ENCODE assay signal across 25 cellular contexts in the genomic region with DNA sequence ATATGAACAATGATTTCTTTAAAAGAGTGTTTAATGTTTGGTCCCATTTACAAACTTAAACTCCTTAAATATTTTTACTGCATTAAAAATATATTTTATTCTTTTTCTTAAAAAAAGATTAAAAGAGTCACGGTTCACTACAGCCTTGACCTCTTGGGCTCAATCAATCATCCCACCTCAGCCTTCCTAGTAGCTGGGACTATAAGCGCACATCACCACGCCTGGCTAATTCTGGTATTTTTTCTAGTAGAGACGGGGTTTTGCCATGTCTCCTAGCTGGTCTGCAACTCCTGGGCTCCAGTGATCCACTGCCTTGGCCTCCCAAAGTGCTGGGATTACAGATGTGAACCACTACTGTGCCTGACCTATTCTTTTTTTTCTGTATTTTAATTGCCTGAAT.
DNase-seq lines count a peak whose midpoint lies in the region; ATAC-seq and TF ChIP-seq lines count a peak whose summit lies in the region.
"Had no signal": no experiment of that assay in that cellular context is flagged by ENCODE, and none has a peak within 500 bp of the region (broad histone marks: within the 10 kb centered on the region; RNA-seq: fewer than 3 reads in every experiment).

No MANE protein-coding gene starts in this region.

- peak overlapping the region; percentile 41 for H3K27ac Mint-ChIP-seq in CD8-positive, alpha-beta T cell
- H3K27ac Mint-ChIP-seq in T-helper 17 cell (peak overlapping the region; percentile 67), memory B cell (peak overlapping the region; percentile 67)
- H3K27ac Mint-ChIP-seq: activated CD8-positive, alpha-beta memory T cell treated with anti-CD3 and anti-CD28 coated beads, Interleukin-2, amount 10 ng/mL, durations not matched to agents 7 days and 5 days; activated T-helper 2 cell treated with anti-CD3 and anti-CD28 coated beads, Interferon-gamma antibody, Interleukin-2, Interleukin-4, amounts not matched to agents 10 μg/mL and 5 μg/mL and 100 μg/mL, durations not matched to agents 14 hours and 24 hours and 36 hours had no signal

- H3K4me1 ChIP-seq in CD8-positive, alpha-beta T cell (ENCODE audit: insufficient read depth, low read length) = peaks cover 7% of the 10 kb centered on the region
- H3K4me1 ChIP-seq in mucosa of descending colon (ENCODE audit: low read depth) = no peaks in the 10 kb centered on the region

- H3K36me3 Mint-ChIP-seq in CD8-positive, alpha-beta T cell = peaks cover 47% of the 10 kb centered on the region
- H3K36me3 Mint-ChIP-seq in T-helper 17 cell (ENCODE audit: low read depth) (peaks cover 5% of the 10 kb centered on the region), memory B cell (peaks cover 14% of the 10 kb centered on the region)

- no peak for DNase-seq in CD8-positive, alpha-beta T cell
- DNase-seq in T-helper 17 cell (no peak), memory B cell (ENCODE audit: low spot score in 2 of 2) (no peak), mucosa of gallbladder (ENCODE audit: low spot score) (no peak), sciatic nerve (ENCODE audit: low spot score) (no peak), mucosa of descending colon (no peak)
- DNase-seq: activated CD4-positive, alpha-beta T cell treated with anti-CD3 and anti-CD28 coated beads for 48 hours; activated CD8-positive, alpha-beta memory T cell treated with anti-CD3 and anti-CD28 coated beads, Interleukin-2, amount 10 ng/mL, durations not matched to agents 7 days and 5 days; body of pancreas; COR-L47; effector CD4-positive, alpha-beta T cell; hypothalamus; lower lobe of right lung; NCI-H1105 treated with DMSO at 0.1 percent for 48 hours; NCI-H2029 treated with DMSO at 0.1 percent for 48 hours; NCI-H82; SHP77 treated with DMSO at 0.1 percent for 48 hours; stimulated activated CD4-positive, alpha-beta T cell treated with anti-CD3 and anti-CD28 coated beads, Interleukin-4, amount 100 ng/mL, for 24 hours; stimulated activated naive CD8-positive, alpha-beta T cell treated with anti-CD3 and anti-CD28 coated beads, Interleukin-15, amount 100 ng/mL, for 72 hours; T-helper 1 cell; tibial artery had no signal

- no peaks in the 10 kb centered on the region for H3K9me3 ChIP-seq in CD8-positive, alpha-beta T cell (ENCODE audit: low read length)
- H3K9me3 ChIP-seq in T-helper 17 cell (ENCODE audit: control insufficient read depth, low read length, poor library complexity, severe bottlenecking) (no peaks in the 10 kb centered on the region), mucosa of descending colon (no peaks in the 10 kb centered on the region)
- H3K9me3 ChIP-seq: body of pancreas, lower lobe of right lung, right atrium auricular region, tibial artery had no signal

- CTCF ChIA-PET in CD8-positive, alpha-beta T cell (lab: Charles Lee) = interaction anchor here (2.2 kb wide), 1 partner anchor 146 kb away, joined by 14 read pairs; no protein-coding TSS in a partner anchor

- intact Hi-C loops in CD8-positive, alpha-beta T cell (cut with DNase I, micrococcal nuclease) = loop anchor here (5.0 to 10.0 kb wide), 3 partner anchors 55 to 437 kb away; a partner anchor contains a TSS
- intact Hi-C loops in sciatic nerve (cut with DNase I) (loop anchor here (2.0 kb wide), 1 partner anchor 235 kb away; a partner anchor contains a TSS), mucosa of descending colon (cut with DNase I, micrococcal nuclease) (loop anchor here (5.0 to 10.0 kb wide), 3 partner anchors 145 to 237 kb away; a partner anchor contains a TSS)

- no peak for TF ChIP-seq CTCF in CD8-positive, alpha-beta T cell (IDR thresholded peaks at IDR 0.05)
- TF ChIP-seq CTCF in mucosa of descending colon (IDR thresholded peaks at IDR 0.05) = no peak

- H3K9me3 Mint-ChIP-seq in CD8-positive, alpha-beta T cell = no peaks in the 10 kb centered on the region
- no peaks in the 10 kb centered on the region for H3K9me3 Mint-ChIP-seq in memory B cell
- H3K9me3 Mint-ChIP-seq: activated T-helper 2 cell treated with anti-CD3 and anti-CD28 coated beads, Interferon-gamma antibody, Interleukin-2, Interleukin-4, amounts not matched to agents 10 μg/mL and 5 μg/mL and 100 μg/mL, durations not matched to agents 14 hours and 24 hours and 36 hours; stimulated activated naive CD8-positive, alpha-beta T cell treated with anti-CD3 and anti-CD28 coated beads, Interleukin-15, amount 100 ng/mL, for 72 hours had no signal

- H3K4me3 Mint-ChIP-seq in CD8-positive, alpha-beta T cell = no peak overlapping the region
- H3K4me3 Mint-ChIP-seq in T-helper 17 cell (no peak overlapping the region), memory B cell (no peak overlapping the region)
- H3K4me3 Mint-ChIP-seq: activated CD8-positive, alpha-beta memory T cell treated with anti-CD3 and anti-CD28 coated beads, Interleukin-2, amount 10 ng/mL, durations not matched to agents 7 days and 5 days; stimulated activated naive CD8-positive, alpha-beta T cell treated with anti-CD3 and anti-CD28 coated beads, Interleukin-15, amount 100 ng/mL, for 72 hours had no signal

- H3K27me3 Mint-ChIP-seq in CD8-positive, alpha-beta T cell (ENCODE audit: low read depth) = no peaks in the 10 kb centered on the region
- H3K27me3 Mint-ChIP-seq in T-helper 17 cell (no peaks in the 10 kb centered on the region), memory B cell (no peaks in the 10 kb centered on the region)
- H3K27me3 Mint-ChIP-seq: activated CD8-positive, alpha-beta memory T cell treated with anti-CD3 and anti-CD28 coated beads, Interleukin-2, amount 10 ng/mL, durations not matched to agents 7 days and 5 days; stimulated activated naive CD8-positive, alpha-beta T cell treated with anti-CD3 and anti-CD28 coated beads, Interleukin-15, amount 100 ng/mL, for 72 hours had no signal

- POLR2A ChIA-PET in CD8-positive, alpha-beta T cell (lab: Charles Lee) = interaction anchor here (2.1 kb wide), 1 partner anchor 234 kb away, joined by 6 read pairs; no protein-coding TSS in a partner anchor

- H3K27ac ChIP-seq in CD8-positive, alpha-beta T cell (ENCODE audit: low read depth, low read length) = no peak overlapping the region
- H3K27ac ChIP-seq: body of pancreas, lower lobe of right lung, right atrium auricular region had no signal

- H3K36me3 ChIP-seq in CD8-positive, alpha-beta T cell (ENCODE audit: insufficient read depth, low read length) = peaks cover 15% of the 10 kb centered on the region
- no peaks in the 10 kb centered on the region for H3K36me3 ChIP-seq in mucosa of descending colon (ENCODE audit: low read depth)

- no peak for ATAC-seq in CD8-positive, alpha-beta T cell
- ATAC-seq in GM18868 (IDR thresholded peaks at IDR 0.05; ENCODE audit: unreplicated experiment) (peak; percentile 37), T-helper 17 cell (no peak), memory B cell (ENCODE audit: low read depth) (peak; percentile 62), GM21447 (IDR thresholded peaks at IDR 0.05; ENCODE audit: unreplicated experiment) (no peak), sciatic nerve (no peak), mucosa of descending colon (no peak)
- ATAC-seq: activated CD8-positive, alpha-beta memory T cell treated with anti-CD3 and anti-CD28 coated beads, Interleukin-2, amount 10 ng/mL, durations not matched to agents 7 days and 5 days; body of pancreas; lower lobe of right lung; stimulated activated naive CD8-positive, alpha-beta T cell treated with anti-CD3 and anti-CD28 coated beads, Interleukin-15, amount 100 ng/mL, for 72 hours had no signal

- no peak overlapping the region for H3K4me3 ChIP-seq in CD8-positive, alpha-beta T cell (ENCODE audit: low read depth, low read length)
- no peak overlapping the region for H3K4me3 ChIP-seq in mucosa of descending colon
- H3K4me3 ChIP-seq: body of pancreas, lower lobe of right lung, right atrium auricular region, tibial artery had no signal

- no peaks in the 10 kb centered on the region for H3K27me3 ChIP-seq in CD8-positive, alpha-beta T cell (ENCODE audit: insufficient read depth, low read length)
- H3K27me3 ChIP-seq: body of pancreas, right atrium auricular region, tibial artery had no signal

- peaks cover 34% of the 10 kb centered on the region for H3K4me1 Mint-ChIP-seq in CD8-positive, alpha-beta T cell (ENCODE audit: low read depth)
- peaks cover 27% of the 10 kb centered on the region for H3K4me1 Mint-ChIP-seq in T-helper 17 cell
- peaks cover 32% of the 10 kb centered on the region for H3K4me1 Mint-ChIP-seq in memory B cell

Comparison
In these comparisons a context has a peak if more than half of its experiments do, and no peak if none do; other contexts are left out.
1. ATAC-seq: peak in GM18868 (single experiment) and memory B cell (single experiment); none in CD8-positive, alpha-beta T cell (single experiment), T-helper 17 cell (single experiment), GM21447 (single experiment), sciatic nerve (single experiment) and mucosa of descending colon (single experiment).
2. Peak in every context shown above with its lines, with median percentiles within 50 percentile points of each other: H3K27ac Mint-ChIP-seq.